28 cellular contexts compared by ENCODE assay signal in genomic region chr4:131309628-131310027, GRCh38.
"Had no signal": no experiment of that assay in that cellular context is flagged by ENCODE, and none has a peak within 500 bp of the region (broad histone marks: within the 10 kb centered on the region; RNA-seq: fewer than 3 reads in every experiment).

No MANE protein-coding gene starts in this region.

- H3K36me3 ChIP-seq: left ventricle myocardium inferior, neural progenitor cell, neutrophil, ovary, right atrium auricular region, right lobe of liver, stomach, thyroid gland, transverse colon, upper lobe of left lung, vagina had no signal

- H3K36me3 Mint-ChIP-seq: mesothelial cell of epicardium; naive B cell; natural killer cell; neural progenitor cell; stimulated activated memory B cell treated with anti-CD40 and anti-IgM and Interleukin-4, amounts not matched to agents 10 μg/mL and 1 μg/mL and 100 μg/mL, for 72 hours had no signal

- H3K27me3 ChIP-seq: neural progenitor cell, neutrophil, ovary, right atrium auricular region, right lobe of liver, stomach, testis, thyroid gland, transverse colon, upper lobe of left lung, vagina had no signal

- DNase-seq: islet precursor cell; left ventricle myocardium inferior; mesendoderm; naive B cell; natural killer cell; nephron progenitor cell; occipital lobe; ovary; right lobe of liver; stimulated activated CD4-positive, alpha-beta T cell treated with anti-CD3 and anti-CD28 coated beads, Interleukin-1b, Interleukin-23, amount 100 ng/mL, for 48 hours; stimulated activated CD4-positive, alpha-beta T cell treated with anti-CD3 and anti-CD28 coated beads, Interleukin-2, amount 100 ng/mL, for 48 hours; stimulated activated CD4-positive, alpha-beta T cell treated with anti-CD3 and anti-CD28 coated beads, Interleukin-4, amount 100 ng/mL, for 4 hours; stimulated activated CD8-positive, alpha-beta memory T cell treated with anti-CD3 and anti-CD28 coated beads, Interleukin-4, amount 100 ng/mL, for 48 hours; stimulated activated naive CD8-positive, alpha-beta T cell treated with anti-CD3 and anti-CD28 coated beads, Interleukin-15, Interleukin-2, amounts not matched to agents 100 U/mL and 50 U/mL, for 24 hours; stomach; testis; thyroid gland; transverse colon; upper lobe of left lung had no signal

- H3K4me2 ChIP-seq: neural progenitor cell, smooth muscle cell had no signal

- H3K27ac ChIP-seq: left ventricle myocardium inferior, neural progenitor cell, neutrophil, ovary, right atrium auricular region, right lobe of liver, stomach, testis, thyroid gland, transverse colon, upper lobe of left lung, vagina had no signal

- H2AFZ ChIP-seq: neural progenitor cell had no signal

- ATAC-seq: natural killer cell; right lobe of liver; stimulated activated memory B cell treated with anti-CD40 and anti-IgM and Interleukin-4, amounts not matched to agents 10 μg/mL and 1 μg/mL and 100 μg/mL, for 72 hours; stimulated activated naive CD8-positive, alpha-beta T cell treated with anti-CD3 and anti-CD28 coated beads, Interleukin-15, Interleukin-2, amounts not matched to agents 100 U/mL and 50 U/mL, for 24 hours had no signal

- H3K9ac ChIP-seq: neural progenitor cell had no signal

- H3K4me3 Mint-ChIP-seq: mesothelial cell of epicardium; naive B cell; natural killer cell; nephron progenitor cell; neural progenitor cell; stimulated activated memory B cell treated with anti-CD40 and anti-IgM and Interleukin-4, amounts not matched to agents 10 μg/mL and 1 μg/mL and 100 μg/mL, for 72 hours had no signal

- H3K4me3 ChIP-seq: left ventricle myocardium inferior, lung, neural progenitor cell, ovary, right atrium auricular region, right lobe of liver, smooth muscle cell, stomach, testis, thyroid gland, transverse colon, upper lobe of left lung, vagina had no signal

- H3K4me1 ChIP-seq: left ventricle myocardium inferior, neural progenitor cell, right atrium auricular region, right lobe of liver, stomach, testis, thyroid gland, transverse colon, upper lobe of left lung, vagina had no signal

- H3K9me3 ChIP-seq: neutrophil, ovary, right atrium auricular region, right lobe of liver, stomach, testis, thyroid gland, transverse colon, upper lobe of left lung, vagina had no signal

- H3K4me1 Mint-ChIP-seq: mesothelial cell of epicardium; naive B cell; natural killer cell; nephron progenitor cell; neural progenitor cell; stimulated activated memory B cell treated with anti-CD40 and anti-IgM and Interleukin-4, amounts not matched to agents 10 μg/mL and 1 μg/mL and 100 μg/mL, for 72 hours had no signal

- H3K27me3 Mint-ChIP-seq: naive B cell; progenitor cell of endocrine pancreas; stimulated activated memory B cell treated with anti-CD40 and anti-IgM and Interleukin-4, amounts not matched to agents 10 μg/mL and 1 μg/mL and 100 μg/mL, for 72 hours had no signal
